Comparison of ENCODE assay signal across 1 cellular context in genomic region chr12:6830286-6830892, GRCh38.
TF ChIP-seq lines count a peak whose summit lies in the region.

No MANE protein-coding gene starts in this region.

TF ChIP-seq in K562, 482 proteins besides CTCF, POLR2A, EP300 and RAD21:
- TF ChIP-seq ESRRA (IDR thresholded peaks at IDR 0.05; ENCODE audit: borderline replicate concordance, low read depth) = no peak
- TF ChIP-seq HSF4 (CRISPR knock-in tag; IDR thresholded peaks at IDR 0.05; ENCODE audit: borderline replicate concordance) = no peak
- no peak for TF ChIP-seq DEAF1 (CRISPR knock-in tag; IDR thresholded peaks at IDR 0.05)
- no peak for TF ChIP-seq MAFG (tag; conservative IDR thresholded peaks at IDR 0.05)
- TF ChIP-seq HNRNPL (IDR thresholded peaks at IDR 0.05; ENCODE audit: low read depth, low read length) = no peak
- TF ChIP-seq CLOCK (CRISPR knock-in tag; IDR thresholded peaks at IDR 0.05; ENCODE audit: borderline replicate concordance) = no peak
- TF ChIP-seq CAMTA2 (CRISPR knock-in tag; conservative IDR thresholded peaks at IDR 0.05) = no peak
- no peak for TF ChIP-seq GTF2B (IDR thresholded peaks at IDR 0.05; ENCODE audit: extremely low read depth, insufficient read length)
- no peak for TF ChIP-seq CEBPZ (IDR thresholded peaks at IDR 0.05; ENCODE audit: borderline replicate concordance, low read depth, low read length)
- TF ChIP-seq RBM14 (IDR thresholded peaks at IDR 0.05; ENCODE audit: borderline replicate concordance, insufficient read depth, low read depth, low read length) = no peak
- TF ChIP-seq MBD2 (IDR thresholded peaks at IDR 0.05; ENCODE audit: borderline replicate concordance, low read depth) = no peak
- TF ChIP-seq RBM17 (IDR thresholded peaks at IDR 0.05; ENCODE audit: borderline replicate concordance, low read depth, low read length) = no peak
- TF ChIP-seq TCF7 (IDR thresholded peaks at IDR 0.05; ENCODE audit: borderline replicate concordance) = no peak
- TF ChIP-seq MAFF (IDR thresholded peaks at IDR 0.05; ENCODE audit: low read length) = no peak
- TF ChIP-seq HBP1 (CRISPR knock-in tag; IDR thresholded peaks at IDR 0.05) = no peak
TF ChIP-seq in K562: peak in this region for 0.
